In the genomic region with DNA sequence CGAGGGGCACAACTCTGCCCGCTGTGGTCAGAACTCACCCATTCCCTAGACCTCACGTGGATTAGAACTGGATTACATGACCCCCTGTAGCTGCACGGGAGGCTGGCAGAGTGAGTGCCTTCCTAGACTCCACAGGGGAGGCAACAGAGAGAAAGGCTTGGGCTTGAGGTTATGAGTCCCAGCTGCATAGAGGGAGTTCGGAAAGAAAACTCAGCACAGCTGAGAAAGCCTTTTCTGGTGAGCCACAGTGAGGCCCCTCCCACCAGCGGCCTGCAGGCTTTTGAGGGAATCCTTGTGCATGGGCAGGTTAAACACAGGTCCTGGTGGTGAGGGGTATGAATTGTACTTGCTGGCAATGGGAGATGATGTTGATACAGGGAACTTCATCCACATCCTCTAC, we compare ENCODE assay signal across 18 cellular contexts.
DNase-seq lines count a peak whose midpoint lies in the region; ATAC-seq and TF ChIP-seq lines count a peak whose summit lies in the region.
"Had no signal": no experiment of that assay in that cellular context is flagged by ENCODE, and none has a peak within 500 bp of the region (broad histone marks: within the 10 kb centered on the region; RNA-seq: fewer than 3 reads in every experiment).

No MANE protein-coding gene starts in this region.

- H3K9me3 Mint-ChIP-seq in glutamatergic neuron (ENCODE audit: unreplicated experiment) = peaks cover 3% of the 10 kb centered on the region

- H3K9me3 ChIP-seq in DND-41 (ENCODE audit: insufficient read depth, low read length, severe bottlenecking) (no peaks in the 10 kb centered on the region), ectodermal cell (ENCODE audit: control insufficient read depth, low read length) (no peaks in the 10 kb centered on the region)
- H3K9me3 ChIP-seq: HAP-1, MG63 had no signal

- H3K36me3 ChIP-seq in DND-41 (ENCODE audit: insufficient read depth, low read length) (no peaks in the 10 kb centered on the region), ectodermal cell (ENCODE audit: control insufficient read depth, insufficient read depth, low read length) (no peaks in the 10 kb centered on the region)
- H3K36me3 ChIP-seq: HAP-1, MG63 had no signal

- H3K27ac ChIP-seq in DND-41 (ENCODE audit: low read length) = no peak overlapping the region
- H3K27ac ChIP-seq in ectodermal cell (ENCODE audit: insufficient read depth, low read depth, low read length, poor library complexity, severe bottlenecking) = peak overlapping the region; percentile 27

- no peaks in the 10 kb centered on the region for H3K36me3 Mint-ChIP-seq in glutamatergic neuron (ENCODE audit: unreplicated experiment)
- H3K36me3 Mint-ChIP-seq: CD4-positive, CD25-positive, alpha-beta regulatory T cell had no signal

- H3K79me2 ChIP-seq in DND-41 (ENCODE audit: insufficient read depth, low read length) = no peaks in the 10 kb centered on the region

- DNase-seq in DND-41 (no peak), myocyte (ENCODE audit: low read depth) (peak; percentile 68), GM13977 (ENCODE audit: low spot score) (no peak), glutamatergic neuron (no peak), ACHN (no peak), occipital lobe (lab: John Stamatoyannopoulos, UW) (no peak)
- peak; percentile 14 for DNase-seq in Jurkat, Clone E6-1 (ENCODE audit: low read depth, low spot score)
- DNase-seq: CD4-positive, CD25-positive, alpha-beta regulatory T cell; MG63; NCI-H1092 treated with DMSO at 0.1 percent for 48 hours; NCI-H1694; NCI-H2107; NCI-H2227 treated with DMSO at 0.1 percent for 48 hours; NCI-H524 had no signal

- H3K4me3 ChIP-seq in DND-41 (ENCODE audit: low read depth in 1 of 2, low read length in 2 of 2) (no peak overlapping the region), ectodermal cell (ENCODE audit: insufficient read depth, low read depth, low read length) (no peak overlapping the region)
- no peak overlapping the region for H3K4me3 ChIP-seq in Jurkat, Clone E6-1 (ENCODE audit: low read length)
- H3K4me3 ChIP-seq: HAP-1, MG63 had no signal

- no peak overlapping the region for H3K27ac Mint-ChIP-seq in glutamatergic neuron (ENCODE audit: unreplicated experiment)
- H3K27ac Mint-ChIP-seq: CD4-positive, CD25-positive, alpha-beta regulatory T cell had no signal

- WGBS in ectodermal cell, 2 experiments = 40 to 41% methylated on average over 6 of the region's 6 CpGs

- no peak overlapping the region for H3K9ac ChIP-seq in DND-41 (ENCODE audit: low read depth, low read length)

- H3K27me3 Mint-ChIP-seq in glutamatergic neuron (ENCODE audit: unreplicated experiment) = peaks cover 1% of the 10 kb centered on the region

- peaks cover 15% of the 10 kb centered on the region for H3K4me1 Mint-ChIP-seq in glutamatergic neuron (ENCODE audit: low read depth, unreplicated experiment)
- H3K4me1 Mint-ChIP-seq: CD4-positive, CD25-positive, alpha-beta regulatory T cell had no signal

- H2AFZ ChIP-seq in DND-41 (ENCODE audit: low read depth, low read length) = no peak overlapping the region

- TF ChIP-seq CTCF in DND-41 (IDR thresholded peaks at IDR 0.05; ENCODE audit: borderline replicate concordance, extremely low read depth, low read length, poor library complexity, severe bottlenecking) = no peak
- no peak for TF ChIP-seq CTCF in GM13977 (IDR thresholded peaks at IDR 0.05; ENCODE audit: extremely low read depth, insufficient read depth, missing control alignments)
- TF ChIP-seq CTCF in glutamatergic neuron (IDR thresholded peaks at IDR 0.05; ENCODE audit: partially characterized antibody, unreplicated experiment) = no peak

- H3K4me1 ChIP-seq in DND-41 (ENCODE audit: insufficient read depth, low read length) (no peaks in the 10 kb centered on the region), ectodermal cell (ENCODE audit: control insufficient read depth, insufficient read depth, low read length) (peaks cover 21% of the 10 kb centered on the region)
- H3K4me1 ChIP-seq: HAP-1 had no signal

- no peak overlapping the region for H3K4me2 ChIP-seq in DND-41 (ENCODE audit: insufficient read depth, low read length)

- H3K27me3 ChIP-seq in DND-41 (ENCODE audit: insufficient read depth, low read length, poor library complexity) (peaks cover 14% of the 10 kb centered on the region), ectodermal cell (ENCODE audit: control insufficient read depth, insufficient read depth, low read length, poor library complexity, severe bottlenecking) (no peaks in the 10 kb centered on the region)
- H3K27me3 ChIP-seq: MG63 had no signal

- no peak overlapping the region for H3K4me3 Mint-ChIP-seq in glutamatergic neuron (ENCODE audit: unreplicated experiment)
- H3K4me3 Mint-ChIP-seq: CD4-positive, CD25-positive, alpha-beta regulatory T cell had no signal

- 0 out of 3 replicates have a peak, but pooled peaks have one; percentile 29 for ATAC-seq in DND-41 (ENCODE audit: insufficient read depth, low read depth)
- ATAC-seq: Panc1, Right ventricle myocardium inferior had no signal

- in situ Hi-C loops in GM13977 (cut with MboI; ENCODE audit: low pct_unique_long_range_greater_than_20kb, low sequenced_read_pairs, unreplicated experiment) (no loop called here), ACHN (cut with HindIII; ENCODE audit: low pct_ligation_motif_present, low pct_unique_long_range_greater_than_20kb, low sequenced_read_pairs) (no loop called here)

- no peaks in the 10 kb centered on the region for H4K20me1 ChIP-seq in DND-41 (ENCODE audit: insufficient read depth, low read length)

Comparison
In these comparisons a context has a peak if more than half of its experiments do, and no peak if none do; other contexts are left out.
1. DNase-seq: peak in Jurkat, Clone E6-1 (single experiment) and myocyte (single experiment); none in DND-41 (single experiment), GM13977 (single experiment), glutamatergic neuron (single experiment), ACHN (single experiment) and occipital lobe (single experiment).